ENCODE assay signal across 20 cellular contexts in the genomic region with DNA sequence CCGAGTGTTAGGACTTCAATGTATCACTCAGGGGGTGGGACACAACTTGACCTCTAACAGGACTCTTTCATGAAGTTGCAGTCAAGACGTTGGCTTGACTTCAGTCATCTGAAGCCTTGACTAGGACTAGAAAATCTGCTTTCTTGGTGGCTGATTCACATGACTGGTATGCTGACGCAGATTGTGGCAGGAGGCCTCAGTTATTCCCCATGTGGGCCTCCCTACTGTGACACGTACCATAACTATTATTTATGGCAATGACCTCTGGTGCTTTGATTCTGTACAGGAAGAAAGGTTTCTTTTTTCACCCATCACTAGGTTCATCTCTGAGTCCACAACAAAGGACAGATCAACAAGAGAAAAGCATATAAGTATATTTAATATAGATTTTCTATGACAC.
A peak's percentile ranks its signal among the peaks of the same experiment; 100 is the strongest.
DNase-seq lines count a peak whose midpoint lies in the region; TF ChIP-seq lines count a peak whose summit lies in the region.
"Had no signal": no experiment of that assay in that cellular context is flagged by ENCODE, and none has a peak within 500 bp of the region (broad histone marks: within the 10 kb centered on the region; RNA-seq: fewer than 3 reads in every experiment).

No MANE protein-coding gene starts in this region.

- H2BK120ac ChIP-seq in mesenchymal stem cell (ENCODE audit: low read depth, low read length): no peak overlapping the region

- DNase-seq in ELR (ENCODE audit: low read depth) (peak; percentile 55), MG63 (peak; percentile 12), astrocyte of the cerebellum (ENCODE audit: low read depth) (peak; percentile 55), mesenchymal stem cell (peak; percentile 29), NCI-H128 (lab: John Stamatoyannopoulos, UW; ENCODE audit: unreplicated experiment) (no peak), SKM-1 (lab: John Stamatoyannopoulos, UW; ENCODE audit: unreplicated experiment) (no peak), DMS79 (lab: John Stamatoyannopoulos, UW) (no peak)
- DNase-seq in activated CD4-positive, alpha-beta T cell treated with anti-CD3 and anti-CD28 coated beads for 1 hour: no peak
- DNase-seq: DMS 273 treated with DMSO at 0.1 percent for 48 hours, NCI-H1417, NCI-H1930, NCI-H2171, NCI-H510A, NCI-H82, SJCRH30 had no signal

- H3K27me3 ChIP-seq in MG63 (no peaks in the 10 kb centered on the region; the same call in 1 of the 2 replicates), mesenchymal stem cell (ENCODE audit: control insufficient read depth in 1 of 2, insufficient read depth in 1 of 2, low read length in 2 of 2) (no peaks in the 10 kb centered on the region)
- H3K27me3 ChIP-seq: BLaER1 treated with 17β-estradiol and CSF1 and Interleukin-3, amounts not matched to agents 10 nM and 100 nM; SJCRH30 had no signal

- no peak overlapping the region for H3K4me2 ChIP-seq in mesenchymal stem cell (ENCODE audit: low read length, poor library complexity, severe bottlenecking)
- H3K4me2 ChIP-seq: BLaER1 treated with 17β-estradiol and CSF1 and Interleukin-3, amounts not matched to agents 10 nM and 100 nM; KMS-11 had no signal

- no peak for TF ChIP-seq CTCF in astrocyte of the cerebellum (IDR thresholded peaks at IDR 0.05; ENCODE audit: low read depth, low read length, missing control alignments)

- H2AK5ac ChIP-seq in mesenchymal stem cell (ENCODE audit: low read length, severe bottlenecking): no peak overlapping the region

- no peak overlapping the region for H3K4ac ChIP-seq in mesenchymal stem cell (ENCODE audit: low read depth in 1 of 2, low read length in 2 of 2)

- H3K4me1 ChIP-seq in mesenchymal stem cell (ENCODE audit: control insufficient read depth, insufficient read depth, low read depth, low read length): peaks cover 5% of the 10 kb centered on the region
- H3K4me1 ChIP-seq: BLaER1 treated with 17β-estradiol and CSF1 and Interleukin-3, amounts not matched to agents 10 nM and 100 nM; SJCRH30 had no signal

- in situ Hi-C loops in astrocyte of the cerebellum (cut with HindIII; ENCODE audit: low sequenced_read_pairs): no loop called here

- no peak overlapping the region for H2AFZ ChIP-seq in mesenchymal stem cell (ENCODE audit: low read depth, low read length)

- H3K14ac ChIP-seq in mesenchymal stem cell (ENCODE audit: low read length in 2 of 2): no peak overlapping the region

- H3K36me3 ChIP-seq in MG63 (no peaks in the 10 kb centered on the region), mesenchymal stem cell (ENCODE audit: control insufficient read depth in 1 of 2, insufficient read depth in 2 of 2, low read depth in 1 of 2, low read length in 2 of 2) (no peaks in the 10 kb centered on the region)
- H3K36me3 ChIP-seq: BLaER1 treated with 17β-estradiol and CSF1 and Interleukin-3, amounts not matched to agents 10 nM and 100 nM; SJCRH30 had no signal

- no peaks in the 10 kb centered on the region for H3K9me3 ChIP-seq in MG63
- peaks cover 4% of the 10 kb centered on the region for H3K9me3 ChIP-seq in mesenchymal stem cell (ENCODE audit: control insufficient read depth, low read length)
- H3K9me3 ChIP-seq: SJCRH30 had no signal

- H2BK12ac ChIP-seq in mesenchymal stem cell (ENCODE audit: low read length in 2 of 2): no peak overlapping the region

- no peak overlapping the region for H4K8ac ChIP-seq in mesenchymal stem cell (ENCODE audit: low read length)

- 68% methylated on average over 3 of the region's 4 CpGs for WGBS in mesenchymal stem cell

- H3K4me3 ChIP-seq in MG63: no peak overlapping the region
- H3K4me3 ChIP-seq in astrocyte of the cerebellum (ENCODE audit: low read depth, low read length): no peak overlapping the region
- no peak overlapping the region for H3K4me3 ChIP-seq in mesenchymal stem cell (ENCODE audit: insufficient read depth in 1 of 2, low read depth in 1 of 2, low read length in 2 of 2)
- H3K4me3 ChIP-seq: BLaER1 treated with 17β-estradiol and CSF1 and Interleukin-3, amounts not matched to agents 10 nM and 100 nM; GM12878; SJCRH30 had no signal

- no peak overlapping the region for H3K9ac ChIP-seq in mesenchymal stem cell (ENCODE audit: low read length)
- H3K9ac ChIP-seq: BLaER1 treated with 17β-estradiol and CSF1 and Interleukin-3, amounts not matched to agents 10 nM and 100 nM; KMS-11 had no signal

- no peak overlapping the region for H4K91ac ChIP-seq in mesenchymal stem cell (ENCODE audit: low read length)

- H2BK15ac ChIP-seq in mesenchymal stem cell (ENCODE audit: low read depth, poor library complexity, severe bottlenecking): no peak overlapping the region

- H3K79me1 ChIP-seq in mesenchymal stem cell (replicated peaks; ENCODE audit: low read length, poor library complexity, severe bottlenecking): no peaks in the 10 kb centered on the region

- H3K27ac ChIP-seq in mesenchymal stem cell (ENCODE audit: low read length, poor library complexity, severe bottlenecking): peak overlapping the region; percentile 77
- H3K27ac ChIP-seq: BLaER1 treated with 17β-estradiol and CSF1 and Interleukin-3, amounts not matched to agents 10 nM and 100 nM; HL-60; KMS-11; RWPE1; SJCRH30 had no signal

- H3K18ac ChIP-seq in mesenchymal stem cell (ENCODE audit: low read depth in 1 of 2, low read length in 2 of 2): no peak overlapping the region

- H3K23ac ChIP-seq in mesenchymal stem cell (ENCODE audit: low read length in 2 of 2): no peak overlapping the region

- H2BK5ac ChIP-seq in mesenchymal stem cell (ENCODE audit: low read depth, low read length, poor library complexity, severe bottlenecking): peak overlapping the region; percentile 1

Comparison
In these comparisons a context has a peak if more than half of its experiments do, and no peak if none do; other contexts are left out.
1. DNase-seq: peak in ELR (single experiment), MG63 (single experiment), astrocyte of the cerebellum (single experiment) and mesenchymal stem cell (single experiment); none in NCI-H128 (single experiment), SKM-1 (single experiment), DMS79 (single experiment) and activated CD4-positive, alpha-beta T cell treated with anti-CD3 and anti-CD28 coated beads for 1 hour (single experiment).